ENCODE assay signal across 8 cellular contexts in genomic region chr17:40541873-40542561, GRCh38. TPM values are rescaled to one million over a fixed set of nuclear protein-coding genes. Genes with fewer than 3 reads are reported as not detected.
DNase-seq lines count a peak whose midpoint lies in the region; ATAC-seq, FAIRE-seq and TF ChIP-seq lines count a peak whose summit lies in the region.

No MANE protein-coding gene starts in this region.

- DNase-seq in CD4-positive, CD25-positive, alpha-beta regulatory T cell: no peak
- no peak for DNase-seq in SK-N-MC (ENCODE audit: low read depth, low spot score)
- peak; percentile 96 for DNase-seq in fibroblast of the aortic adventitia (ENCODE audit: low read depth)
- DNase-seq in osteocyte (ENCODE audit: extremely low spot score, unreplicated experiment): no peak
- no peak for DNase-seq in small intestine
- no peak for DNase-seq in OCI-M1 (lab: John Stamatoyannopoulos, UW)

- ATAC-seq in CD4-positive, CD25-positive, alpha-beta regulatory T cell (ENCODE audit: low read depth in 2 of 2): no peak
- no peak for ATAC-seq in HG02759 (IDR thresholded peaks at IDR 0.05; ENCODE audit: unreplicated experiment)
- ATAC-seq in HG03439 (IDR thresholded peaks at IDR 0.05; ENCODE audit: unreplicated experiment): no peak

- H3K9ac ChIP-seq in SK-N-MC (ENCODE audit: insufficient read length): peak overlapping the region; percentile 68

- H3K27me3 Mint-ChIP-seq in CD4-positive, CD25-positive, alpha-beta regulatory T cell: peaks cover 21% of the 10 kb centered on the region
- H3K27me3 Mint-ChIP-seq in osteocyte (ENCODE audit: unreplicated experiment): no peaks in the 10 kb centered on the region

- TF ChIP-seq CTCF in fibroblast of the aortic adventitia (IDR thresholded peaks at IDR 0.05; ENCODE audit: insufficient read depth, low read length) (no peak), osteocyte (IDR thresholded peaks at IDR 0.05) (no peak)

- H3K4me1 ChIP-seq in CD4-positive, CD25-positive, alpha-beta regulatory T cell (ENCODE audit: control insufficient read depth, insufficient read depth, low read length, poor library complexity, severe bottlenecking): peaks cover 54% of the 10 kb centered on the region
- peaks cover 0 to 14% of the 10 kb centered on the region in 2 donors for H3K4me1 ChIP-seq in small intestine (ENCODE audit: control insufficient read depth in 2 of 2, insufficient read depth in 1 of 2, low read depth in 1 of 2, low read length in 1 of 2)

- no peaks in the 10 kb centered on the region for H3K36me3 Mint-ChIP-seq in CD4-positive, CD25-positive, alpha-beta regulatory T cell
- no peaks in the 10 kb centered on the region for H3K36me3 Mint-ChIP-seq in osteocyte (ENCODE audit: unreplicated experiment)

- FAIRE-seq in small intestine (lab: Jason Lieb, UNC): no peak

- no peaks in the 10 kb centered on the region for H3K27me3 ChIP-seq in CD4-positive, CD25-positive, alpha-beta regulatory T cell (ENCODE audit: control insufficient read depth, insufficient read depth, low read length)
- no peaks in the 10 kb centered on the region for H3K27me3 ChIP-seq in small intestine (ENCODE audit: control insufficient read depth in 2 of 2, insufficient read depth in 2 of 2, low read length in 2 of 2)

- no peaks in the 10 kb centered on the region for H3K9me3 ChIP-seq in CD4-positive, CD25-positive, alpha-beta regulatory T cell (ENCODE audit: control insufficient read depth in 2 of 2, low read length in 2 of 2)
- H3K9me3 ChIP-seq in SK-N-MC (ENCODE audit: low read depth, low read length) (no peaks in the 10 kb centered on the region), small intestine (ENCODE audit: control insufficient read depth, low read depth) (no peaks in the 10 kb centered on the region)

- H3K27ac Mint-ChIP-seq in CD4-positive, CD25-positive, alpha-beta regulatory T cell: peak overlapping the region; percentile 72 to 89 (median 88)
- H3K27ac Mint-ChIP-seq in osteocyte (ENCODE audit: unreplicated experiment): peak overlapping the region; percentile 99

- H3K4me3 ChIP-seq in CD4-positive, CD25-positive, alpha-beta regulatory T cell (ENCODE audit: low read depth, low read length): peak overlapping the region; percentile 77
- no peak overlapping the region for H3K4me3 ChIP-seq in SK-N-MC
- H3K4me3 ChIP-seq in fibroblast of the aortic adventitia (ENCODE audit: low read depth, low read length): no peak overlapping the region
- H3K4me3 ChIP-seq in small intestine (ENCODE audit: low read depth in 1 of 2, low read length in 2 of 2): no peak overlapping the region

- H3K9me3 Mint-ChIP-seq in CD4-positive, CD25-positive, alpha-beta regulatory T cell: no peaks in the 10 kb centered on the region
- no peaks in the 10 kb centered on the region for H3K9me3 Mint-ChIP-seq in osteocyte (ENCODE audit: unreplicated experiment)

- no peak overlapping the region for H3K27ac ChIP-seq in CD4-positive, CD25-positive, alpha-beta regulatory T cell (ENCODE audit: insufficient read depth, low read length, poor library complexity, severe bottlenecking)
- peak overlapping the region; percentile 99 for H3K27ac ChIP-seq in SK-N-MC
- H3K27ac ChIP-seq in small intestine (ENCODE audit: low read depth in 1 of 2, low read length in 1 of 2): peak overlapping the region in 1 of 2 donors; percentile 96

- peaks cover 6 to 82% (median 44%) of the 10 kb centered on the region in 4 donors for H3K4me1 Mint-ChIP-seq in CD4-positive, CD25-positive, alpha-beta regulatory T cell
- H3K4me1 Mint-ChIP-seq in osteocyte (ENCODE audit: unreplicated experiment): peaks cover 71% of the 10 kb centered on the region

- peak overlapping the region; percentile 56 to 84 (median 72) for H3K4me3 Mint-ChIP-seq in CD4-positive, CD25-positive, alpha-beta regulatory T cell
- H3K4me3 Mint-ChIP-seq in osteocyte (ENCODE audit: unreplicated experiment): peak overlapping the region; percentile 49

- no peaks in the 10 kb centered on the region for H3K36me3 ChIP-seq in CD4-positive, CD25-positive, alpha-beta regulatory T cell (ENCODE audit: control insufficient read depth, insufficient read depth, low read length)
- H3K36me3 ChIP-seq in SK-N-MC (ENCODE audit: insufficient read depth, low read length): no peaks in the 10 kb centered on the region
- H3K36me3 ChIP-seq in small intestine (ENCODE audit: control insufficient read depth in 2 of 2, insufficient read depth in 2 of 2, low read length in 2 of 2): no peaks in the 10 kb centered on the region

- 53 to 81% (median 75%) methylated on average over 18 of the region's 18 CpGs for whole genome bisulfite sequencing in small intestine, 3 donors

RNA-seq across cellular contexts. Expression of gene CCR7, which starts 23.3 kb away (rescaled TPM):
- total RNA-seq in CD4-positive, CD25-positive, alpha-beta regulatory T cell: 192 TPM
- 100 to 1,000 TPM; 351 to 828 (median 609) TPM for polyA plus RNA-seq in CD4-positive, CD25-positive, alpha-beta regulatory T cell
- not detected in 2 replicates for total RNA-seq in fibroblast of the aortic adventitia (ENCODE audit: low replicate concordance)
- total RNA-seq in osteocyte: 0.21 TPM in 1 of 2 replicates, not detected in the other
- 1 to 10 TPM in 1 of 3 donors, not detected in 2; 1.7 TPM for polyA plus RNA-seq in small intestine

RNA-seq across cellular contexts. Expression of gene TNS4, which starts 40.6 kb away (rescaled TPM):
- total RNA-seq in CD4-positive, CD25-positive, alpha-beta regulatory T cell: 1.1 TPM
- under 1 TPM in 1 of 4 donors, not detected in 3; 0.16 TPM for polyA plus RNA-seq in CD4-positive, CD25-positive, alpha-beta regulatory T cell
- total RNA-seq in fibroblast of the aortic adventitia (ENCODE audit: low replicate concordance): not detected in 2 replicates
- total RNA-seq in osteocyte: 0.21 and 0.73 TPM in 2 replicates
- polyA plus RNA-seq in small intestine: 1 to 10 TPM in 1 of 3 donors, not detected in 2; 3.0 TPM

Comparison
In these comparisons a context has a peak if more than half of its experiments do, and no peak if none do; other contexts are left out.
1. RNA of gene CCR7, which starts 23.3 kb away (total RNA-seq): 192 TPM in CD4-positive, CD25-positive, alpha-beta regulatory T cell (single experiment); 0.21 TPM in osteocyte and not detected in fibroblast of the aortic adventitia; every median in the first group is over 100 times any median in the second.